In the genomic region with DNA sequence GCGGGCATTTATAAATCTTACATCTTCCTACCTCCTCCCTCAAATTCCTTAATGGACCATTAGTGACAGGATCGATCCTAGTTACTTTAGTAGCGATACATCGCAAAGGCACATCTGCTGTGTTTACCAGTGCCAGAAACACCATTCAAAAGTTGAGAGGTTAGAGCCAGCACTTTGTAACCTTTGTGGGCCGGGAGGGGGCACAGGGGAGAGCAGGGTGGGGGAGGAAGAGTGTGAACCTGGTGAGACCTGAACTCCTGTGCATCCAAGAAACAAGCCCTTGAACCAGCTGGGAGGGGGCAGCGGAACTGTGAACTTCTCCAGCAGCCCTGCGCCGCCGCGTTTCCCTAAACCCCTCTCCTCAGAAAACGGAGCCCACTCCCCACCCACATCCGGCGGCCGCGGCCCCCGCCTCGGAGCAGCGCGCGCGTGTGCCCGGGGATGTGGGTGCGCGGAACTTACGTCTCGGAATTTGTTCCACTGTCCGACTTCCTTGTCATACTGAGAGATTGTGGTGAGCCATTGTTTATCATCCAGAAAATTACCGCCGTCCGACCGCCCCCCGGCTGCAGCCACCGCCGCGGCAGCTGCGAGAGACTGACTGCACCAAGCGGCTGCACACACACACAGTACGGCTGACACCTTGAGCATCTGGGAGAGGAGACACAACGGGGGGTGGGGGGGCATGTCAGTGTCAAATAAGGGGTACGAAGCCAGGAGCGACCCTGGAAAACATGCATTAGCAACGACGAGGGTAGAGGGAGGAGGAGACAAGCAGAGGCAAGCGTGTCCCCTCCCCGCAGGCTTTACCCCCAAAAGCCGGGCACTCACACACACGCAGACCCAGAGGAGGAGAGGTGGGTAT, we compare ENCODE assay signal across 8 cellular contexts. TPM values are rescaled to one million over a fixed set of nuclear protein-coding genes. Genes with fewer than 3 reads are reported as not detected.
DNase-seq lines count a peak whose midpoint lies in the region; ATAC-seq and TF ChIP-seq lines count a peak whose summit lies in the region.

No MANE protein-coding gene starts in this region.

- no peaks in the 10 kb centered on the region for H3K9me2 ChIP-seq in hepatocyte (replicated peaks; ENCODE audit: insufficient read depth)

- in situ Hi-C loops in gastrocnemius medialis (cut with MboI; ENCODE audit: low sequenced_read_pairs in 4 of 4) = no loop called here

- H3K9me3 ChIP-seq in hepatocyte (ENCODE audit: low read depth) (no peaks in the 10 kb centered on the region), gastrocnemius medialis (no peaks in the 10 kb centered on the region)

- peaks cover 7% of the 10 kb centered on the region for H3K4me1 Mint-ChIP-seq in activated CD8-positive, alpha-beta T cell treated with anti-CD3 and anti-CD28 coated beads, Interleukin-2, amount 10 ng/mL, durations not matched to agents 7 days and 5 days (ENCODE audit: low read depth)

- H3K27me3 ChIP-seq in hepatocyte = peaks cover 59% of the 10 kb centered on the region
- H3K27me3 ChIP-seq in gastrocnemius medialis = peaks cover 30 to 44% (median 42%) of the 10 kb centered on the region in 3 donors

- no peaks in the 10 kb centered on the region for H3K79me2 ChIP-seq in hepatocyte

- peak overlapping the region; percentile 53 for H3K4me3 ChIP-seq in hepatocyte
- peak overlapping the region; percentile 14 to 48 (median 37) for H3K4me3 ChIP-seq in gastrocnemius medialis

- POLR2A ChIA-PET in activated CD8-positive, alpha-beta T cell treated with anti-CD3 and anti-CD28 coated beads, Interleukin-2, amount 10 ng/mL, durations not matched to agents 7 days and 5 days (lab: Charles Lee) = no interaction called here

- peak overlapping the region; percentile 96 for H3K4me2 ChIP-seq in hepatocyte

- peak; percentile 78 for ATAC-seq in GM18511 (IDR thresholded peaks at IDR 0.05; ENCODE audit: unreplicated experiment)
- peak; percentile 50 for ATAC-seq in HG03135 (IDR thresholded peaks at IDR 0.05; ENCODE audit: unreplicated experiment)
- ATAC-seq in activated CD8-positive, alpha-beta T cell treated with anti-CD3 and anti-CD28 coated beads, Interleukin-2, amount 10 ng/mL, durations not matched to agents 7 days and 5 days = peak; percentile 30
- no peak for ATAC-seq in gastrocnemius medialis
- no peak for ATAC-seq in HG03457 (IDR thresholded peaks at IDR 0.05; ENCODE audit: unreplicated experiment)

- no peak for DNase-seq in activated CD8-positive, alpha-beta T cell treated with anti-CD3 and anti-CD28 coated beads, Interleukin-2, amount 10 ng/mL, durations not matched to agents 7 days and 5 days
- DNase-seq in hepatocyte (ENCODE audit: low spot score) (peak; percentile 28), gastrocnemius medialis (no peak), cerebellum (ENCODE audit: low spot score) (no peak)
- DNase-seq in activated CD4-positive, CD25-positive, alpha-beta regulatory T cell (lab: John Stamatoyannopoulos, UW) = no peak

- H3K4me1 ChIP-seq in hepatocyte (ENCODE audit: insufficient read depth) (peaks cover 4% of the 10 kb centered on the region), gastrocnemius medialis (peaks cover 0 to 4% of the 10 kb centered on the region in 2 donors)

- H3K9me3 Mint-ChIP-seq in activated CD8-positive, alpha-beta T cell treated with anti-CD3 and anti-CD28 coated beads, Interleukin-2, amount 10 ng/mL, durations not matched to agents 7 days and 5 days (ENCODE audit: insufficient read depth) = no peaks in the 10 kb centered on the region

- H3K27me3 Mint-ChIP-seq in activated CD8-positive, alpha-beta T cell treated with anti-CD3 and anti-CD28 coated beads, Interleukin-2, amount 10 ng/mL, durations not matched to agents 7 days and 5 days (ENCODE audit: low read depth) = peaks cover 19% of the 10 kb centered on the region

- H4K20me1 ChIP-seq in hepatocyte (ENCODE audit: insufficient read depth, poor library complexity, severe bottlenecking) = no peaks in the 10 kb centered on the region

- H3K36me3 Mint-ChIP-seq in activated CD8-positive, alpha-beta T cell treated with anti-CD3 and anti-CD28 coated beads, Interleukin-2, amount 10 ng/mL, durations not matched to agents 7 days and 5 days (ENCODE audit: low read depth) = no peaks in the 10 kb centered on the region

- TF ChIP-seq CTCF in hepatocyte (IDR thresholded peaks at IDR 0.05; ENCODE audit: poor library complexity) (no peak), gastrocnemius medialis (IDR thresholded peaks at IDR 0.05 in 4 of 5, conservative IDR thresholded peaks at IDR 0.05 in 1 of 5) (no peak)

- H3K36me3 ChIP-seq in hepatocyte (replicated peaks; ENCODE audit: insufficient read depth, low read depth) (no peaks in the 10 kb centered on the region), gastrocnemius medialis (no peaks in the 10 kb centered on the region)

- intact Hi-C loops in gastrocnemius medialis (cut with DNase I; ENCODE audit: low total_unique reads) = no loop called here

- no peak for TF ChIP-seq POLR2A in gastrocnemius medialis (IDR thresholded peaks at IDR 0.05)

- peak overlapping the region; percentile 64 for H2AFZ ChIP-seq in hepatocyte

- CTCF ChIA-PET in activated CD8-positive, alpha-beta T cell treated with anti-CD3 and anti-CD28 coated beads, Interleukin-2, amount 10 ng/mL, durations not matched to agents 7 days and 5 days (lab: Charles Lee) = no interaction called here

- H3K27ac ChIP-seq in hepatocyte = no peak overlapping the region
- H3K27ac ChIP-seq in gastrocnemius medialis = no peak overlapping the region

- H3K4me3 Mint-ChIP-seq in activated CD8-positive, alpha-beta T cell treated with anti-CD3 and anti-CD28 coated beads, Interleukin-2, amount 10 ng/mL, durations not matched to agents 7 days and 5 days = peak overlapping the region; percentile 56

- under 1% methylated on average over 39 of the region's 47 CpGs for WGBS in hepatocyte (ENCODE audit: low lambda C conversion rate, missing lambda C conversion rate)

- H3K27ac Mint-ChIP-seq in activated CD8-positive, alpha-beta T cell treated with anti-CD3 and anti-CD28 coated beads, Interleukin-2, amount 10 ng/mL, durations not matched to agents 7 days and 5 days = no peak overlapping the region

RNA-seq across cellular contexts. Expression of a gene that starts 0.5 kb away (rescaled TPM):
- not detected for total RNA-seq in activated CD8-positive, alpha-beta T cell treated with anti-CD3 and anti-CD28 coated beads, Interleukin-2, amount 10 ng/mL, durations not matched to agents 7 days and 5 days
- total RNA-seq in hepatocyte (3.4 and 4.1 TPM in 2 replicates), gastrocnemius medialis (under 1 TPM in 3 of 4 donors, not detected in 1; 0.16 to 0.58 (median 0.36) TPM), cerebellum (66.6 TPM)
- 0.55 and 3.0 TPM in 2 replicates for polyA plus RNA-seq in hepatocyte

Comparison
In these comparisons a context has a peak if more than half of its experiments do, and no peak if none do; other contexts are left out.
1. ATAC-seq: peak in GM18511 (single experiment), HG03135 (single experiment) and activated CD8-positive, alpha-beta T cell treated with anti-CD3 and anti-CD28 coated beads, Interleukin-2, amount 10 ng/mL, durations not matched to agents 7 days and 5 days (single experiment); none in gastrocnemius medialis (0 of 2) and HG03457 (single experiment).
2. RNA of a gene that starts 0.5 kb away (total RNA-seq): 66.6 TPM in cerebellum (single experiment); 3.4 to 4.1 TPM in hepatocyte, 0.16 to 0.58 TPM in gastrocnemius medialis and not detected in activated CD8-positive, alpha-beta T cell treated with anti-CD3 and anti-CD28 coated beads, Interleukin-2, amount 10 ng/mL, durations not matched to agents 7 days and 5 days; every median in the first group is over 10 times any median in the second.